Comparison of ENCODE assay signal across 2 cellular contexts in genomic region chr19:48461982-48462655, GRCh38.
TF ChIP-seq lines count a peak whose summit lies in the region.

No MANE protein-coding gene starts in this region.

TF ChIP-seq in A549, 52 proteins besides CTCF, POLR2A, EP300 and RAD21 (continued from another document):
- no peak for TF ChIP-seq EHF (CRISPR knock-in tag; IDR thresholded peaks at IDR 0.05)
- TF ChIP-seq FOSL2 (IDR thresholded peaks at IDR 0.05) = no peak
- no peak for TF ChIP-seq FOSL2 (CRISPR knock-in tag; IDR thresholded peaks at IDR 0.05)
- no peak for TF ChIP-seq SMC3 (IDR thresholded peaks at IDR 0.05)
- no peak for TF ChIP-seq HDAC2 (IDR thresholded peaks at IDR 0.05)
- TF ChIP-seq RNF2 (IDR thresholded peaks at IDR 0.05; ENCODE audit: borderline replicate concordance, low read depth) = no peak
- no peak for TF ChIP-seq HEYL (CRISPR knock-in tag; IDR thresholded peaks at IDR 0.05)
- TF ChIP-seq SREBF2 (IDR thresholded peaks at IDR 0.05) = no peak
- TF ChIP-seq ATOH8 (CRISPR knock-in tag; IDR thresholded peaks at IDR 0.05; ENCODE audit: low read depth) = no peak
- no peak for TF ChIP-seq HOXB5 (CRISPR knock-in tag; IDR thresholded peaks at IDR 0.05)
- TF ChIP-seq MAFK (IDR thresholded peaks at IDR 0.05; ENCODE audit: partially characterized antibody) = no peak
- TF ChIP-seq MYC (IDR thresholded peaks at IDR 0.05; ENCODE audit: borderline replicate concordance, low read length) = no peak

TF ChIP-seq in SK-N-SH, 30 proteins besides CTCF, POLR2A, EP300 and RAD21 (continued from another document):
- no peak for TF ChIP-seq NFIC (IDR thresholded peaks at IDR 0.05; ENCODE audit: borderline replicate concordance)
